In genomic region chr1:155256101-155256852, GRCh38 we compare ENCODE assay signal across 1 cellular context.
TF ChIP-seq lines count a peak whose summit lies in the region.

No MANE protein-coding gene starts in this region.

TF ChIP-seq in HepG2, 621 proteins besides CTCF, POLR2A, EP300 and RAD21:
- TF ChIP-seq TFDP1 (CRISPR knock-in tag; IDR thresholded peaks at IDR 0.05; ENCODE audit: borderline replicate concordance) = no peak
- TF ChIP-seq ZNF337 (CRISPR knock-in tag; IDR thresholded peaks at IDR 0.05; ENCODE audit: borderline replicate concordance, low read depth) = no peak
- no peak for TF ChIP-seq TOPORS (CRISPR knock-in tag; IDR thresholded peaks at IDR 0.05)
- TF ChIP-seq ELF4 (CRISPR knock-in tag; IDR thresholded peaks at IDR 0.05; ENCODE audit: borderline replicate concordance) = no peak
- TF ChIP-seq AHDC1 (CRISPR knock-in tag; IDR thresholded peaks at IDR 0.05; ENCODE audit: borderline replicate concordance) = no peak
- TF ChIP-seq DR1 (CRISPR knock-in tag; IDR thresholded peaks at IDR 0.05) = no peak
- no peak for TF ChIP-seq ZUFSP (CRISPR knock-in tag; IDR thresholded peaks at IDR 0.05; ENCODE audit: borderline replicate concordance)
